In the genomic region with DNA sequence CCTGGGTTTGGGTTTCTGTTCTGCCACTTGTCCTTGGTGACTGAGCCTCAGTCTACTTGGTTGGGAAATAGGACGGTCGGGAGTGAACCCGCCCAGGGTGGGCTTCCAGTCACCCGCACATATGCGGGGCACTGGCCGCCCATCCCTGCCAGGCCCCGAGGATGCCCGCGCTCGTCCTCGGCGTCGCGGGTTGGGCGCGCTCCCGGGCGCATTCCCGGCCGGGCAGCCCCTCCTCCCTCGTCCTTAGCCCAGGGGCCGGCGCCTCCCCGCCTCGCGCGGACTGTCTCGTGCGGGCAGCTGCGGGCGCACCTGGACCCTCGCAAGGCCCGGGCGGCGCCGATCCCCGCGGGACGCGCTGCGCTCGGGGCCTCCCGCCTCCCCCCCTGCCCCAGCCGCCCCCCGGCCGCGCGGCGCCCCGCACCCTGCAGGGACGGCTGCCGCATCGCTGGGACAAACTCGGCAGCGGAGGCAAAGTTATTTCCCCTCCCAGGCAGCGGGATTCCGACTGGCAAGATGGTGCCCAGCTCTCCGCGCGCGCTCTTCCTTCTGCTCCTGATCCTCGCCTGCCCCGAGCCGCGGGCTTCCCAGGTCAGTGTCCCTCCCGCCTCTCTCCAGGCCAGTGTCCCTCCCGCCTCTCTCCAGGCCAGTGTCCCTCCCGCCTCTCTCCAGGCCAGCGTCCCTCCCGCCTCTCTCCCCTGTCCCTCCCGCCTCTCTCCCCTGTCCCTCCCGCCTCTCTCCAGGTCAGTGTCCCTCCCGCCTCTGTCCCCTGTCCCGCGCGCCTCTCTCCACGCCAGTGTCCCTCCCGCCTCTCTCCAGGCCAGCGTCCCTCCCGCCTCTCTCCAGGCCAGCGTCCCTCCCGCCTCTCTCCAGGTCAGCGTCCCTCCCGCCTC, we compare ENCODE assay signal across 8 cellular contexts. TPM values are rescaled to one million over a fixed set of nuclear protein-coding genes. Genes with fewer than 3 reads are reported as not detected.
A peak's percentile ranks its signal among the peaks of the same experiment; 100 is the strongest.
DNase-seq lines count a peak whose midpoint lies in the region; ATAC-seq, FAIRE-seq and TF ChIP-seq lines count a peak whose summit lies in the region.

A gene with protein sequence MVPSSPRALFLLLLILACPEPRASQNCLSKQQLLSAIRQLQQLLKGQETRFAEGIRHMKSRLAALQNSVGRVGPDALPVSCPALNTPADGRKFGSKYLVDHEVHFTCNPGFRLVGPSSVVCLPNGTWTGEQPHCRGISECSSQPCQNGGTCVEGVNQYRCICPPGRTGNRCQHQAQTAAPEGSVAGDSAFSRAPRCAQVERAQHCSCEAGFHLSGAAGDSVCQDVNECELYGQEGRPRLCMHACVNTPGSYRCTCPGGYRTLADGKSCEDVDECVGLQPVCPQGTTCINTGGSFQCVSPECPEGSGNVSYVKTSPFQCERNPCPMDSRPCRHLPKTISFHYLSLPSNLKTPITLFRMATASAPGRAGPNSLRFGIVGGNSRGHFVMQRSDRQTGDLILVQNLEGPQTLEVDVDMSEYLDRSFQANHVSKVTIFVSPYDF (plus strand): TSS at position 243 of the 890 bp plus-strand sequence. CDS start 271 bp downstream, at position 514.

- H3K4me3 ChIP-seq in cardiac muscle cell (peak within 1 kb of the TSS; percentile 44), WERI-Rb-1 (ENCODE audit: low read depth, low read length) (peak within 1 kb of the TSS; percentile 61), heart left ventricle (peak within 1 kb of the TSS; percentile 26 to 74 (median 58))

- DNase-seq in cardiac muscle cell (ENCODE audit: low read depth in 1 of 2, low spot score in 1 of 2) (peak; percentile 29 to 46), cardiac septum (ENCODE audit: low spot score) (no peak), WERI-Rb-1 (peak; percentile 53), heart left ventricle (peak in 1 of 5 donors; percentile 73), retina (peak; percentile 64), GM19239 (ENCODE audit: insufficient read length, low spot score) (no peak), hepatic stellate cell (ENCODE audit: low spot score) (no peak)

- H3K4me1 ChIP-seq in cardiac muscle cell (ENCODE audit: low read depth), result no peaks in the 10 kb centered on the region
- peaks cover 0 to 18% (median 4%) of the 10 kb centered on the region in 12 donors for H3K4me1 ChIP-seq in heart left ventricle

- no peak for FAIRE-seq in GM19239 (lab: Jason Lieb, UNC)

- H3K9me3 ChIP-seq in cardiac muscle cell (ENCODE audit: low read depth), result no peaks in the 10 kb centered on the region
- no peaks in the 10 kb centered on the region for H3K9me3 ChIP-seq in WERI-Rb-1 (ENCODE audit: severe bottlenecking)
- H3K9me3 ChIP-seq in heart left ventricle, result peaks cover 0 to 5% (median 0%) of the 10 kb centered on the region in 12 donors

- intact Hi-C loops in cardiac septum (cut with DNase I), result no loop called here
- intact Hi-C loops in heart left ventricle (cut with DNase I), result loop anchor here in 1 of 10 donors (10.0 kb wide), 1 partner anchor 116 kb away; the partner anchor contains the start of gene ZC3H8

- no peak within 1 kb of the TSS for H3K27ac ChIP-seq in cardiac muscle cell
- peak within 1 kb of the TSS; percentile 51; the same call in 1 of the 2 replicates for H3K27ac ChIP-seq in WERI-Rb-1
- H3K27ac ChIP-seq in heart left ventricle, result no peak within 1 kb of the TSS

- TF ChIP-seq POLR2A in heart left ventricle (IDR thresholded peaks at IDR 0.05), result no peak

- H3K36me3 ChIP-seq in cardiac muscle cell (no peaks in the 10 kb centered on the region), WERI-Rb-1 (peaks cover 19% of the 10 kb centered on the region), heart left ventricle (no peaks in the 10 kb centered on the region)

- H3K27me3 ChIP-seq in cardiac muscle cell (peaks cover 45% of the 10 kb centered on the region), WERI-Rb-1 (ENCODE audit: insufficient read depth, low read depth, severe bottlenecking) (no peaks in the 10 kb centered on the region), heart left ventricle (peaks cover 0 to 11% (median 0%) of the 10 kb centered on the region in 9 donors)

- TF ChIP-seq CTCF in cardiac muscle cell (IDR thresholded peaks at IDR 0.05; ENCODE audit: low read depth, low read length), result no peak
- TF ChIP-seq CTCF in WERI-Rb-1 (IDR thresholded peaks at IDR 0.05; ENCODE audit: low read depth, low read length), result no peak
- no peak for TF ChIP-seq CTCF in heart left ventricle (IDR thresholded peaks at IDR 0.05)

- WGBS in heart left ventricle, 4 donors, result 1 to 2% (median 1%) methylated on average over 26 to 84 of the region's 84 CpGs

- ATAC-seq in heart left ventricle, result peak in 3 of 4 donors; percentile 26 to 49 (median 45)
- ATAC-seq in GM19395 (IDR thresholded peaks at IDR 0.05; ENCODE audit: unreplicated experiment), result no peak

RNA-seq across cellular contexts. Expression of the gene that starts here (rescaled TPM):
- total RNA-seq in cardiac muscle cell (1.3 and 4.7 TPM in 2 replicates), cardiac septum (1.00 TPM), heart left ventricle (1 to 10 TPM in 3 of 9 donors, under 1 TPM in 5, not detected in 1; 0.35 to 2.9 (median 0.74) TPM)
- polyA plus RNA-seq in cardiac muscle cell (0.28 and 2.8 TPM in 2 replicates), heart left ventricle (under 1 TPM; 0.23 to 0.44 TPM)

Comparison
In these comparisons a context has a peak if more than half of its experiments do, and no peak if none do; other contexts are left out.
1. DNase-seq: peak in cardiac muscle cell (2 of 2), WERI-Rb-1 (single experiment) and retina (single experiment); none in cardiac septum (single experiment), GM19239 (single experiment) and hepatic stellate cell (single experiment).
2. Peak in every context shown above with its lines, with median percentiles within 50 percentile points of each other: H3K4me3 ChIP-seq.